In genomic region chr9:73011346-73011745, GRCh38 we compare ENCODE assay signal across 16 cellular contexts. TPM values are rescaled to one million over a fixed set of nuclear protein-coding genes. Genes with fewer than 3 reads are reported as not detected.
A peak's percentile ranks its signal among the peaks of the same experiment; 100 is the strongest.
DNase-seq lines count a peak whose midpoint lies in the region; ATAC-seq and TF ChIP-seq lines count a peak whose summit lies in the region.
"Had no signal": no experiment of that assay in that cellular context is flagged by ENCODE, and none has a peak within 500 bp of the region (broad histone marks: within the 10 kb centered on the region; RNA-seq: fewer than 3 reads in every experiment).

No MANE protein-coding gene starts in this region.

- no peaks in the 10 kb centered on the region for H3K9me3 ChIP-seq in mesenchymal stem cell (ENCODE audit: control insufficient read depth, low read length)
- H3K9me3 ChIP-seq: neutrophil had no signal

- H3K4me3 ChIP-seq in ACC112 (ENCODE audit: low read depth, low read length): peak overlapping the region; percentile 49; the same call in 1 of the 2 replicates
- peak overlapping the region in 1 of 2 experiments; percentile 3 for H3K4me3 ChIP-seq in mesenchymal stem cell (ENCODE audit: insufficient read depth in 1 of 2, low read depth in 1 of 2, low read length in 2 of 2)

- H2AK5ac ChIP-seq in mesenchymal stem cell (ENCODE audit: low read length, severe bottlenecking): no peak overlapping the region

- CTCF ChIA-PET in GM10248 (lab: Yijun Ruan, JAX): no interaction called here

- POLR2A ChIA-PET in GM10248 (lab: Yijun Ruan, JAX): no interaction called here

- H2BK12ac ChIP-seq in mesenchymal stem cell (ENCODE audit: low read length in 2 of 2): no peak overlapping the region

- H3K36me3 ChIP-seq in ACC112 (ENCODE audit: insufficient read depth, low read length) (no peaks in the 10 kb centered on the region), mesenchymal stem cell (ENCODE audit: control insufficient read depth in 1 of 2, insufficient read depth in 2 of 2, low read depth in 1 of 2, low read length in 2 of 2) (no peaks in the 10 kb centered on the region)
- H3K36me3 ChIP-seq: neutrophil had no signal

- H3K27ac ChIP-seq in ACC112 (ENCODE audit: low read depth, low read length) (peak overlapping the region; percentile 82), mesenchymal stem cell (ENCODE audit: low read length, poor library complexity, severe bottlenecking) (no peak overlapping the region)
- H3K27ac ChIP-seq: epithelial cell of prostate, neutrophil had no signal

- no peak for TF ChIP-seq CTCF in GM10248 (IDR thresholded peaks at IDR 0.05; ENCODE audit: control extremely low read depth, extremely low read depth, low read depth, missing control alignments)

- peaks cover 9% of the 10 kb centered on the region for H3K4me1 ChIP-seq in ACC112 (ENCODE audit: control insufficient read depth, insufficient read depth, low read length, unreplicated experiment)
- H3K4me1 ChIP-seq in mesenchymal stem cell (ENCODE audit: control insufficient read depth, insufficient read depth, low read depth, low read length): no peaks in the 10 kb centered on the region

- peak; percentile 7 for DNase-seq in HT1080 (ENCODE audit: low read depth)
- peak; percentile 83 for DNase-seq in dedifferentiated amniotic fluid mesenchymal stem cell (ENCODE audit: extremely low spot score)
- DNase-seq in mesenchymal stem cell: no peak
- no peak for DNase-seq in activated naive CD4-positive, alpha-beta T cell treated with anti-CD3 and anti-CD28 coated beads, Interleukin-2, amount 50 U/mL, for 16 hours
- DNase-seq in GM10248 (ENCODE audit: extremely low spot score): no peak
- DNase-seq in stimulated activated CD4-positive, alpha-beta T cell treated with anti-CD3 and anti-CD28 coated beads, Interleukin-15, amount 100 ng/mL, for 24 hours: no peak
- DNase-seq: activated CD8-positive, alpha-beta memory T cell treated with anti-CD3 and anti-CD28 coated beads for 24 hours; activated effector memory CD4-positive, alpha-beta T cell treated with Interleukin-2 at 50 U/mL for 16 hours; central memory CD4-positive, alpha-beta T cell; DMS153; NCI-H1048; substantia nigra had no signal

- no peak overlapping the region for H3K18ac ChIP-seq in mesenchymal stem cell (ENCODE audit: low read depth in 1 of 2, low read length in 2 of 2)

- H3K27me3 ChIP-seq in ACC112 (ENCODE audit: insufficient read depth, low read length) (no peaks in the 10 kb centered on the region), mesenchymal stem cell (ENCODE audit: control insufficient read depth in 1 of 2, insufficient read depth in 1 of 2, low read length in 2 of 2) (peaks cover 0 to 4% of the 10 kb centered on the region in 2 experiments)
- H3K27me3 ChIP-seq: neutrophil had no signal

- no peak overlapping the region for H3K4ac ChIP-seq in mesenchymal stem cell (ENCODE audit: low read depth in 1 of 2, low read length in 2 of 2)

- no peak overlapping the region for H3K14ac ChIP-seq in mesenchymal stem cell (ENCODE audit: low read length in 2 of 2)

- H2BK15ac ChIP-seq in mesenchymal stem cell (ENCODE audit: low read depth, poor library complexity, severe bottlenecking): no peak overlapping the region

- H2AFZ ChIP-seq in ACC112 (ENCODE audit: low read length, unreplicated experiment) (peak overlapping the region; percentile 24), mesenchymal stem cell (ENCODE audit: low read depth, low read length) (no peak overlapping the region)

- H3K4me2 ChIP-seq in mesenchymal stem cell (ENCODE audit: low read length, poor library complexity, severe bottlenecking): no peak overlapping the region

- peak overlapping the region; percentile 68 for H3K9ac ChIP-seq in mesenchymal stem cell (ENCODE audit: low read length)

- no peak overlapping the region for H4K91ac ChIP-seq in mesenchymal stem cell (ENCODE audit: low read length)

- H3K79me2 ChIP-seq in ACC112 (ENCODE audit: control insufficient read depth, insufficient read depth, low read length, unreplicated experiment): no peaks in the 10 kb centered on the region

- WGBS in mesenchymal stem cell: 63% methylated on average over 2 of the region's 2 CpGs

- H4K8ac ChIP-seq in mesenchymal stem cell (ENCODE audit: low read length): no peak overlapping the region

- no peak overlapping the region for H2BK5ac ChIP-seq in mesenchymal stem cell (ENCODE audit: low read depth, low read length, poor library complexity, severe bottlenecking)

- H2BK120ac ChIP-seq in mesenchymal stem cell (ENCODE audit: low read depth, low read length): no peak overlapping the region

- H3K23ac ChIP-seq in mesenchymal stem cell (ENCODE audit: low read length in 2 of 2): no peak overlapping the region

- ATAC-seq in HG02798 (IDR thresholded peaks at IDR 0.05; ENCODE audit: poor library complexity, unreplicated experiment): no peak

- no peaks in the 10 kb centered on the region for H3K79me1 ChIP-seq in mesenchymal stem cell (replicated peaks; ENCODE audit: low read length, poor library complexity, severe bottlenecking)

RNA-seq across cellular contexts. Expression of gene ALDH1A1, which starts 58.5 kb away (rescaled TPM):
- 0.14 and 0.17 TPM in 2 replicates for total RNA-seq in HT1080 (2014; rRNA removed; shearing (Covaris generic))
- 0.06 TPM in 1 of 2 replicates, not detected in the other for polyA plus RNA-seq in HT1080 (2015; cell fraction: cytosol; rRNA removed)
- not detected in 2 replicates for polyA plus RNA-seq in HT1080 (2015; cell fraction: nucleus; rRNA removed)
- polyA plus RNA-seq in mesenchymal stem cell (2013, experiment 1 of 2): 3.4 TPM
- polyA plus RNA-seq in mesenchymal stem cell (2013, experiment 2 of 2): 3.5 TPM

Comparison
In these comparisons a context has a peak if more than half of its experiments do, and no peak if none do; other contexts are left out.
1. DNase-seq: peak in HT1080 (single experiment) and dedifferentiated amniotic fluid mesenchymal stem cell (single experiment); none in mesenchymal stem cell (single experiment), activated naive CD4-positive, alpha-beta T cell treated with anti-CD3 and anti-CD28 coated beads, Interleukin-2, amount 50 U/mL, for 16 hours (single experiment), GM10248 (single experiment) and stimulated activated CD4-positive, alpha-beta T cell treated with anti-CD3 and anti-CD28 coated beads, Interleukin-15, amount 100 ng/mL, for 24 hours (single experiment).